Comparison of ENCODE assay signal across 15 cellular contexts in genomic region chr5:1245901-1246576, GRCh38. TPM values are rescaled to one million over a fixed set of nuclear protein-coding genes. Genes with fewer than 3 reads are reported as not detected.
DNase-seq lines count a peak whose midpoint lies in the region; TF ChIP-seq lines count a peak whose summit lies in the region.
"Had no signal": no experiment of that assay in that cellular context is flagged by ENCODE, and none has a peak within 500 bp of the region (broad histone marks: within the 10 kb centered on the region; RNA-seq: fewer than 3 reads in every experiment).

No MANE protein-coding gene starts in this region.

- intact Hi-C loops in OCI-LY7 (cut with micrococcal nuclease; ENCODE audit: unreplicated experiment) = no loop called here
- intact Hi-C loops in ovary (cut with DNase I) = no loop called here

- H4K20me1 ChIP-seq in OCI-LY7 (ENCODE audit: insufficient read depth, low read length) = no peaks in the 10 kb centered on the region; the same call in 1 of the 2 replicates

- no peak for TF ChIP-seq CTCF in OCI-LY7 (conservative IDR thresholded peaks at IDR 0.05; ENCODE audit: low read length)
- no peak for TF ChIP-seq CTCF in ovary (IDR thresholded peaks at IDR 0.05)

- H3K36me3 ChIP-seq in OCI-LY7 (ENCODE audit: insufficient read depth, low read length) = peaks cover 24% of the 10 kb centered on the region; the same call in 1 of the 2 replicates
- no peaks in the 10 kb centered on the region for H3K36me3 ChIP-seq in ovary

- H3K79me2 ChIP-seq in OCI-LY7 (ENCODE audit: insufficient read depth, low read depth, low read length) = no peaks in the 10 kb centered on the region

- H3K4me2 ChIP-seq in OCI-LY7 (ENCODE audit: low read length) = no peak overlapping the region

- CTCF ChIA-PET in OCI-LY7 (lab: Charles Lee; ENCODE audit: unreplicated experiment) = no interaction called here

- H3K4me3 ChIP-seq in OCI-LY7 (ENCODE audit: low read depth, low read length, poor library complexity, severe bottlenecking) (no peak overlapping the region), ovary (no peak overlapping the region)

- POLR2A ChIA-PET in OCI-LY7 (lab: Charles Lee) = no interaction called here

- no peak for TF ChIP-seq EP300 in ovary (IDR thresholded peaks at IDR 0.05)

- no TSS peak for BruUV-seq in OCI-LY7 (replicated peaks; lab: Mats Ljungman, UMichigan)

- H3K4me1 ChIP-seq in OCI-LY7 (ENCODE audit: insufficient read depth, low read length, poor library complexity, severe bottlenecking) (peaks cover 18% of the 10 kb centered on the region), ovary (ENCODE audit: insufficient read depth) (no peaks in the 10 kb centered on the region)

- no peak overlapping the region for H3K27ac ChIP-seq in OCI-LY7 (ENCODE audit: low read depth, low read length, poor library complexity, severe bottlenecking)
- no peak overlapping the region for H3K27ac ChIP-seq in ovary

- H3K9me2 ChIP-seq in OCI-LY7 (ENCODE audit: insufficient read depth, low read length) = no peaks in the 10 kb centered on the region

- H3K9me3 ChIP-seq in OCI-LY7 (ENCODE audit: low read length) = no peaks in the 10 kb centered on the region
- no peaks in the 10 kb centered on the region for H3K9me3 ChIP-seq in ovary

- in situ Hi-C loops in G401 (cut with HindIII; ENCODE audit: low sequenced_read_pairs) = no loop called here

- no peak overlapping the region for H2AFZ ChIP-seq in OCI-LY7 (ENCODE audit: low read length)

- 20 to 35% (median 31%) methylated on average over 38 to 58 of the region's 58 CpGs for WGBS in ovary, 3 donors

- H3K27me3 ChIP-seq in ovary = no peaks in the 10 kb centered on the region

- no peak for TF ChIP-seq POLR2A in ovary (IDR thresholded peaks at IDR 0.05)

- DNase-seq in G401 (ENCODE audit: low spot score) (peak; percentile 28), NCI-H146 (lab: John Stamatoyannopoulos, UW) (peak; percentile 77), OCI-LY7 (ENCODE audit: low spot score) (peak; percentile 29), retina (peak; percentile 69), ovary (no peak), NCI-H446 (lab: John Stamatoyannopoulos, UW) (no peak)
- DNase-seq in activated CD4-positive, alpha-beta T cell treated with anti-CD3 and anti-CD28 coated beads for 1 hour = no peak
- DNase-seq: IMR-90, NCI-H1694 treated with DMSO at 0.1 percent for 48 hours, NCI-H2171, T-helper 17 cell had no signal

RNA-seq across cellular contexts. Expression of gene SLC6A18, which starts 20.9 kb away (rescaled TPM):
- total RNA-seq in G401 (2014; rRNA removed; shearing (Covaris generic)) = not detected in 2 replicates
- not detected in 2 replicates for total RNA-seq in OCI-LY7 (2014; rRNA removed; shearing (Covaris generic))
- total RNA-seq in OCI-LY7 (2022) (not detected in 2 replicates), ovary (not detected)
- not detected for polyA plus RNA-seq in ovary
- total RNA-seq: IMR-90, LHCN-M2, Right ventricle myocardium inferior, T-helper 17 cell had no signal
- polyA plus RNA-seq: AG04450, BJ, IMR-90 had no signal

RNA-seq across cellular contexts. Expression of gene SLC6A19, which starts 44.6 kb away (rescaled TPM):
- 0.37 and 1.0 TPM in 2 replicates for total RNA-seq in G401 (2014; rRNA removed; shearing (Covaris generic))
- total RNA-seq in OCI-LY7 (2014; rRNA removed; shearing (Covaris generic)) = not detected in 2 replicates
- total RNA-seq in OCI-LY7 (2022) (not detected in 2 replicates), ovary (1 to 10 TPM in 1 of 7 donors, under 1 TPM in 1, not detected in 5; 0.08 to 1.5 TPM)
- polyA plus RNA-seq in ovary = not detected
- total RNA-seq: IMR-90, LHCN-M2, Right ventricle myocardium inferior, T-helper 17 cell had no signal
- polyA plus RNA-seq: AG04450, BJ, IMR-90 had no signal

RNA-seq across cellular contexts. Expression of gene TERT, which starts 48.8 kb away (rescaled TPM):
- total RNA-seq in G401 (2014; rRNA removed; shearing (Covaris generic)) = 0.85 and 1.5 TPM in 2 replicates
- 120 and 156 TPM in 2 replicates for total RNA-seq in OCI-LY7 (2014; rRNA removed; shearing (Covaris generic))
- total RNA-seq in OCI-LY7 (2022) (173 and 198 TPM in 2 replicates), ovary (1 to 10 TPM in 1 of 7 donors, under 1 TPM in 1, not detected in 5; 0.10 to 3.1 TPM)
- not detected for polyA plus RNA-seq in ovary
- total RNA-seq: IMR-90, Right ventricle myocardium inferior had no signal
- polyA plus RNA-seq: AG04450, BJ, IMR-90 had no signal

Comparison
In these comparisons a context has a peak if more than half of its experiments do, and no peak if none do; other contexts are left out.
1. DNase-seq: peak in G401 (single experiment), NCI-H146 (single experiment), OCI-LY7 (single experiment) and retina (single experiment); none in ovary (0 of 5), activated CD4-positive, alpha-beta T cell treated with anti-CD3 and anti-CD28 coated beads for 1 hour (single experiment) and NCI-H446 (0 of 2).
2. RNA of gene TERT, which starts 48.8 kb away (total RNA-seq): 120 to 198 TPM in OCI-LY7; 0.85 to 1.5 TPM in G401 and 0.10 to 3.1 TPM in ovary; every median in the first group is over 10 times any median in the second.